Comparison of ENCODE assay signal across 8 cellular contexts in the genomic region with DNA sequence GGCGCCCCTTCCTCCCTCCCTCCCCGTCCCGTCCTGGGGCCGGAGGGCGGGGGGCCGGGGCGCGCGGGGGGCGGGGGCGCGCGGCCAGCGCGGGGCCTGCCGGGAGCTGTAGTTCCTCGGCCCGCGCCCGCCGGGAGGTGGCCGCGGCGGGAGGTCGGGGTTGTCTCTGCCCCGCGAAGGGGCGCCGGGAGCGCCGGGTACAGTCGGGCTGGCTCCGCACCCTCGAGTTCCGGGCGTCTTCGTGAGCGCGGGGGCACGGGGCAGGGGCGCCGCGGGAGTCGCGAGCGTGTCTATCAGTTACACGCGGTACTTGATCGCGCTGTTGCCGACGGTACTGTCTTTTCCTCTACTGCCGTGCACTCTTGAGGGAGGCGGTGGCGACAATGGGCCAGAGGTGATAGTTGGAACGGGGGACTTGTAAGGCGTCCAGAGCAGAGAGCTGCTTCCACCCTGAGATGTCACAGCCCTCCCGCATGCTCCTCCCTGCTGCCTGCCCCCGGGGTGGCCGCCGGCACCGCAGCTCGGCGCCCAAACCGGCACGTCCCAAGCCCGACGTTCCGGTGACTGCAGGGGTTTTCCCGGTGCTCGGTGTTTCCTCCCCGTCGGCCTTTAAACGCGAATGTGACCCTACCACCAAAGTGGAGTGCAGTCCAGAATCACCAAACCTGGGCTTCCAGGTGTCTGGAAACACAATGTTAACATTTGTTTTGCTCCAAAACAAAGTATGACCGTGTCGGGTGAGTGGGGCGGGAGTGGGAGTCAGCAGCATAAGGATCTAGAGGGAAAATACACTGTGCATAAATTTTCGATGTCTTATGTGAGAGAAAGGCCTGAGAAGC. TPM values are rescaled to one million over a fixed set of nuclear protein-coding genes. Genes with fewer than 3 reads are reported as not detected.
A peak's percentile ranks its signal among the peaks of the same experiment; 100 is the strongest.
DNase-seq lines count a peak whose midpoint lies in the region; ATAC-seq lines count a peak whose summit lies in the region.

A gene (minus strand): TSS at position 48 of the 839 bp plus-strand sequence. CDS start 8,309 bp downstream, outside the sequence.

- no peaks in the 10 kb centered on the region for H3K9me3 ChIP-seq in endocrine pancreas (ENCODE audit: control insufficient read depth, low read length)

- H3K9ac ChIP-seq in endocrine pancreas (ENCODE audit: control insufficient read depth, insufficient read depth, low read length), result peak within 1 kb of the TSS; percentile 99

- DNase-seq in NCI-H510A (lab: John Stamatoyannopoulos, UW) (peak; percentile 57), mesenteric fat pad (ENCODE audit: low spot score) (peak; percentile 92)
- peak; percentile 26 to 52 (median 51) for DNase-seq in activated CD8-positive, alpha-beta memory T cell treated with anti-CD3 and anti-CD28 coated beads for 48 hours (ENCODE audit: low read depth in 2 of 3, low spot score in 2 of 3)
- peak; percentile 10 to 21 for DNase-seq in stimulated activated CD8-positive, alpha-beta memory T cell treated with anti-CD3 and anti-CD28 coated beads, Interleukin-4, amount 100 ng/mL, for 4 hours (ENCODE audit: low read depth in 2 of 2, low spot score in 1 of 2)

- H2AFZ ChIP-seq in ACC112 (ENCODE audit: low read length, unreplicated experiment), result peak within 1 kb of the TSS; percentile 96

- peaks cover 21% of the 10 kb centered on the region for H3K4me1 ChIP-seq in ACC112 (ENCODE audit: control insufficient read depth, insufficient read depth, low read length, unreplicated experiment)
- peaks cover 11% of the 10 kb centered on the region for H3K4me1 ChIP-seq in endocrine pancreas (ENCODE audit: control insufficient read depth, insufficient read depth, low read length)

- H3K27me3 ChIP-seq in ACC112 (ENCODE audit: insufficient read depth, low read length), result no peaks in the 10 kb centered on the region
- H3K27me3 ChIP-seq in endocrine pancreas (ENCODE audit: control insufficient read depth, insufficient read depth, low read length), result no peaks in the 10 kb centered on the region

- ATAC-seq in GM18519 (IDR thresholded peaks at IDR 0.05; ENCODE audit: low FRiP score, unreplicated experiment) (peak; percentile 40), HG03039 (IDR thresholded peaks at IDR 0.05; ENCODE audit: unreplicated experiment) (peak; percentile 63)

- H3K4me3 ChIP-seq in ACC112 (ENCODE audit: low read depth, low read length), result peak within 1 kb of the TSS; percentile 98
- H3K4me3 ChIP-seq in endocrine pancreas (ENCODE audit: control insufficient read depth, insufficient read depth, low read length), result peak within 1 kb of the TSS; percentile 85

- H3K79me2 ChIP-seq in ACC112 (ENCODE audit: control insufficient read depth, insufficient read depth, low read length, unreplicated experiment), result peaks cover 42% of the 10 kb centered on the region

- peak within 1 kb of the TSS; percentile 64 for H3K27ac ChIP-seq in ACC112 (ENCODE audit: low read depth, low read length)

- H3K36me3 ChIP-seq in ACC112 (ENCODE audit: insufficient read depth, low read length) (no peaks in the 10 kb centered on the region), endocrine pancreas (ENCODE audit: control insufficient read depth, insufficient read depth, low read length) (no peaks in the 10 kb centered on the region)

RNA-seq across cellular contexts. Expression of the gene that starts here (rescaled TPM):
- 35.1 TPM for total RNA-seq in mesenteric fat pad

Comparison
In these comparisons a context has a peak if more than half of its experiments do, and no peak if none do; other contexts are left out.
1. Peak in every context shown above with its lines: DNase-seq, ATAC-seq, H3K4me3 ChIP-seq and H3K27ac ChIP-seq.
2. DNase-seq: peak in every context shown above with its lines; median percentile 92 in mesenteric fat pad; 57 in NCI-H510A; 51 in activated CD8-positive, alpha-beta memory T cell treated with anti-CD3 and anti-CD28 coated beads for 48 hours; 16 in stimulated activated CD8-positive, alpha-beta memory T cell treated with anti-CD3 and anti-CD28 coated beads, Interleukin-4, amount 100 ng/mL, for 4 hours.